In the genomic region with DNA sequence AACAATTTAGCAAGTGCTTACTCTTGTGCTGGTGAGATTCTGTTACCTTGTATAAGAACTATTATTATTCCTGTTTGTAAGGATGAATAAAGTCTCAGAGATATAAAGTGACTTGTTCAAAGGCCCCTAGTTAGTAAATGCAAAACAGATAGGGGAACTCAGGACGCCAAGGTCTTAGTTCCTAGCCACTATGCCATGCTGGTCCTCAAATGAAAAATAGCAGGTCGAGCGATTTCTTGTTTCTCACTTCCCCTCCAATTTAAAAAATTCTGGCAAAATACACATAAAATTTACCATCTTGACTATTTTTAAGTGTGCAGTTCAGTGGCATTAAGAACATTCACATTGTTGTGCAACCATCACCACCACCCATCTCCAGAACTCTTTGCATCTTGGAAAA, we compare ENCODE assay signal across 10 cellular contexts. TPM values are rescaled to one million over a fixed set of nuclear protein-coding genes. Genes with fewer than 3 reads are reported as not detected.
DNase-seq lines count a peak whose midpoint lies in the region; ATAC-seq and TF ChIP-seq lines count a peak whose summit lies in the region.
"Had no signal": no experiment of that assay in that cellular context is flagged by ENCODE, and none has a peak within 500 bp of the region (broad histone marks: within the 10 kb centered on the region; RNA-seq: fewer than 3 reads in every experiment).

No MANE protein-coding gene starts in this region.

- no peaks in the 10 kb centered on the region for H3K9me3 ChIP-seq in subcutaneous abdominal adipose tissue (ENCODE audit: control insufficient read depth in 5 of 5, low read length in 5 of 5)

- no peaks in the 10 kb centered on the region for H3K27me3 ChIP-seq in subcutaneous abdominal adipose tissue (ENCODE audit: control insufficient read depth in 5 of 5, insufficient read depth in 4 of 5, low read length in 5 of 5)

- H3K36me3 Mint-ChIP-seq in activated CD4-positive, alpha-beta T cell treated with anti-CD3 and anti-CD28 coated beads, Interleukin-2, amount 10 ng/mL, durations not matched to agents 24 days and 14 days (ENCODE audit: low read depth), result peaks cover 4% of the 10 kb centered on the region
- peaks cover 8% of the 10 kb centered on the region for H3K36me3 Mint-ChIP-seq in activated B cell treated with CpG ODN at 0.5 μM for 24 hours (ENCODE audit: low read depth)

- no peaks in the 10 kb centered on the region for H3K36me3 ChIP-seq in subcutaneous abdominal adipose tissue (ENCODE audit: control insufficient read depth in 5 of 5, insufficient read depth in 5 of 5, low read length in 5 of 5)

- peak overlapping the region; percentile 72 for H3K4me3 Mint-ChIP-seq in activated CD4-positive, alpha-beta T cell treated with anti-CD3 and anti-CD28 coated beads, Interleukin-2, amount 10 ng/mL, durations not matched to agents 24 days and 14 days
- H3K4me3 Mint-ChIP-seq in activated B cell treated with CpG ODN at 0.5 μM for 24 hours, result peak overlapping the region; percentile 95

- CTCF ChIA-PET in activated B cell treated with CpG ODN at 0.5 μM for 24 hours (lab: Charles Lee), result no interaction called here

- H3K27ac ChIP-seq in subcutaneous abdominal adipose tissue (ENCODE audit: low read depth, low read length), result peak overlapping the region; percentile 92

- DNase-seq in activated CD4-positive, alpha-beta T cell treated with anti-CD3 and anti-CD28 coated beads, Interleukin-2, amount 10 ng/mL, durations not matched to agents 24 days and 14 days, result no peak
- DNase-seq in activated CD4-positive, alpha-beta T cell treated with anti-CD3 and anti-CD28 coated beads for 48 hours, result no peak
- no peak for DNase-seq in activated B cell treated with CpG ODN at 0.5 μM for 24 hours
- no peak for DNase-seq in stimulated activated CD4-positive, alpha-beta T cell treated with anti-CD3 and anti-CD28 coated beads, Interleukin-4, amount 100 ng/mL, for 1 hour
- DNase-seq: Right ventricle myocardium superior had no signal

- H3K4me3 ChIP-seq in iPS-11a (ENCODE audit: low read depth, low read length) (peak overlapping the region; percentile 99), subcutaneous abdominal adipose tissue (ENCODE audit: low read depth in 1 of 5, low read length in 5 of 5) (peak overlapping the region in 3 of 5 donors; percentile 78 to 96 (median 93))

- H3K9me3 Mint-ChIP-seq in activated CD4-positive, alpha-beta T cell treated with anti-CD3 and anti-CD28 coated beads, Interleukin-2, amount 10 ng/mL, durations not matched to agents 24 days and 14 days, result no peaks in the 10 kb centered on the region
- H3K9me3 Mint-ChIP-seq in activated B cell treated with CpG ODN at 0.5 μM for 24 hours, result no peaks in the 10 kb centered on the region

- no peak for TF ChIP-seq CTCF in activated B cell treated with CpG ODN at 0.5 μM for 24 hours (IDR thresholded peaks at IDR 0.05)

- peak overlapping the region in 2 of 5 donors; percentile 80 to 86 for H3K9ac ChIP-seq in subcutaneous abdominal adipose tissue (ENCODE audit: low read length in 5 of 5)

- H3K27me3 Mint-ChIP-seq in activated CD4-positive, alpha-beta T cell treated with anti-CD3 and anti-CD28 coated beads, Interleukin-2, amount 10 ng/mL, durations not matched to agents 24 days and 14 days, result no peaks in the 10 kb centered on the region
- H3K27me3 Mint-ChIP-seq in activated B cell treated with CpG ODN at 0.5 μM for 24 hours, result no peaks in the 10 kb centered on the region

- peaks cover 14% of the 10 kb centered on the region for H3K4me1 Mint-ChIP-seq in activated CD4-positive, alpha-beta T cell treated with anti-CD3 and anti-CD28 coated beads, Interleukin-2, amount 10 ng/mL, durations not matched to agents 24 days and 14 days
- H3K4me1 Mint-ChIP-seq in activated B cell treated with CpG ODN at 0.5 μM for 24 hours, result peaks cover 31% of the 10 kb centered on the region

- intact Hi-C loops in activated CD4-positive, alpha-beta T cell treated with anti-CD3 and anti-CD28 coated beads, Interleukin-2, amount 10 ng/mL, durations not matched to agents 24 days and 14 days (cut with micrococcal nuclease), result no loop called here
- intact Hi-C loops in activated B cell treated with CpG ODN at 0.5 μM for 24 hours (cut with micrococcal nuclease), result no loop called here

- POLR2A ChIA-PET in activated B cell treated with CpG ODN at 0.5 μM for 24 hours (lab: Charles Lee), result interaction anchor here (1.0 to 2.5 kb wide), 2 partner anchors 12 to 26 kb away, joined by 4 to 31 read pairs; partner anchors contain the start of gene DNAJB1

- ATAC-seq in activated B cell treated with CpG ODN at 0.5 μM for 24 hours (ENCODE audit: low read depth) (no peak), GM18861 (IDR thresholded peaks at IDR 0.05; ENCODE audit: unreplicated experiment) (no peak), HG03378 (IDR thresholded peaks at IDR 0.05; ENCODE audit: unreplicated experiment) (no peak)
- ATAC-seq: esophagus mucosa had no signal

- peaks cover 0 to 35% (median 29%) of the 10 kb centered on the region in 5 donors for H3K4me1 ChIP-seq in subcutaneous abdominal adipose tissue (ENCODE audit: control insufficient read depth in 5 of 5, insufficient read depth in 5 of 5, low read length in 5 of 5)

- H3K27ac Mint-ChIP-seq in activated CD4-positive, alpha-beta T cell treated with anti-CD3 and anti-CD28 coated beads, Interleukin-2, amount 10 ng/mL, durations not matched to agents 24 days and 14 days, result peak overlapping the region; percentile 1
- H3K27ac Mint-ChIP-seq in activated B cell treated with CpG ODN at 0.5 μM for 24 hours, result peak overlapping the region; percentile 41

RNA-seq across cellular contexts. Expression of gene TECR, which starts 1.1 kb away (rescaled TPM):
- total RNA-seq in activated CD4-positive, alpha-beta T cell treated with anti-CD3 and anti-CD28 coated beads, Interleukin-2, amount 10 ng/mL, durations not matched to agents 24 days and 14 days, result 108 and 119 TPM in 2 replicates
- total RNA-seq in activated B cell treated with CpG ODN at 0.5 μM for 24 hours, result 55.3 and 58.6 TPM in 2 replicates

RNA-seq across cellular contexts. Expression of gene DNAJB1, which starts 12.3 kb away (rescaled TPM):
- total RNA-seq in activated CD4-positive, alpha-beta T cell treated with anti-CD3 and anti-CD28 coated beads, Interleukin-2, amount 10 ng/mL, durations not matched to agents 24 days and 14 days, result 117 and 126 TPM in 2 replicates
- total RNA-seq in activated B cell treated with CpG ODN at 0.5 μM for 24 hours, result 56.1 and 58.7 TPM in 2 replicates

RNA-seq across cellular contexts. Expression of gene GIPC1, which starts 34.6 kb away (rescaled TPM):
- 39.9 and 40.1 TPM in 2 replicates for total RNA-seq in activated CD4-positive, alpha-beta T cell treated with anti-CD3 and anti-CD28 coated beads, Interleukin-2, amount 10 ng/mL, durations not matched to agents 24 days and 14 days
- total RNA-seq in activated B cell treated with CpG ODN at 0.5 μM for 24 hours, result 13.9 and 15.3 TPM in 2 replicates

RNA-seq across cellular contexts. Expression of gene NDUFB7, which starts 41.4 kb away (rescaled TPM):
- total RNA-seq in activated CD4-positive, alpha-beta T cell treated with anti-CD3 and anti-CD28 coated beads, Interleukin-2, amount 10 ng/mL, durations not matched to agents 24 days and 14 days, result 129 and 132 TPM in 2 replicates
- 108 and 129 TPM in 2 replicates for total RNA-seq in activated B cell treated with CpG ODN at 0.5 μM for 24 hours

RNA-seq across cellular contexts. Expression of gene CLEC17A, which starts 52.4 kb away (rescaled TPM):
- total RNA-seq in activated CD4-positive, alpha-beta T cell treated with anti-CD3 and anti-CD28 coated beads, Interleukin-2, amount 10 ng/mL, durations not matched to agents 24 days and 14 days, result not detected in 2 replicates
- total RNA-seq in activated B cell treated with CpG ODN at 0.5 μM for 24 hours, result 111 and 123 TPM in 2 replicates
- total RNA-seq: Right ventricle myocardium superior had no signal
